Comparison of ENCODE assay signal across 23 cellular contexts in genomic region chr1:31625180-31625514, GRCh38. TPM values are rescaled to one million over a fixed set of nuclear protein-coding genes. Genes with fewer than 3 reads are reported as not detected.
DNase-seq lines count a peak whose midpoint lies in the region; ATAC-seq and TF ChIP-seq lines count a peak whose summit lies in the region.
"Had no signal": no experiment of that assay in that cellular context is flagged by ENCODE, and none has a peak within 500 bp of the region (broad histone marks: within the 10 kb centered on the region; RNA-seq: fewer than 3 reads in every experiment).

No MANE protein-coding gene starts in this region.

- DNase-seq in SK-N-SH = no peak
- peak; percentile 12 for DNase-seq in H7
- DNase-seq in coronary artery (ENCODE audit: low spot score) = peak; percentile 71
- DNase-seq in sciatic nerve (ENCODE audit: low spot score) = no peak
- no peak for DNase-seq in pons (ENCODE audit: low spot score)
- no peak for DNase-seq in lower lobe of right lung
- DNase-seq in putamen (ENCODE audit: low spot score) = no peak
- DNase-seq: BE2C; CD8-positive, alpha-beta T cell; DMS79 treated with DMSO at 0.1 percent for 48 hours; GOT3; Karpas-422; NCI-H1105 treated with DMSO at 0.1 percent for 48 hours; NCI-H1694 treated with DMSO at 0.1 percent for 48 hours; NCI-H2107; NCI-H2227 treated with DMSO at 0.1 percent for 48 hours; NCI-H524; SHP77 had no signal

- H3K4me3 ChIP-seq in SK-N-SH (ENCODE audit: low read depth in 2 of 2, low read length in 1 of 2) (no peak overlapping the region), H7 (ENCODE audit: insufficient read depth, low read depth, low read length) (no peak overlapping the region), coronary artery (no peak overlapping the region), lower lobe of right lung (no peak overlapping the region)
- H3K4me3 ChIP-seq: MG63 had no signal

- no CpG with 5 or more reads among the region's 4 CpGs for WGBS in SK-N-SH (ENCODE audit: low lambda C conversion rate)

- no peak overlapping the region for H3K27ac ChIP-seq in SK-N-SH (ENCODE audit: low read depth in 2 of 2, low read length in 1 of 2)
- peak overlapping the region; percentile 74 to 96 for H3K27ac ChIP-seq in coronary artery
- no peak overlapping the region for H3K27ac ChIP-seq in lower lobe of right lung
- H3K27ac ChIP-seq: 22Rv1 had no signal

- no peaks in the 10 kb centered on the region for H3K9me3 ChIP-seq in SK-N-SH
- no peaks in the 10 kb centered on the region for H3K9me3 ChIP-seq in lower lobe of right lung
- H3K9me3 ChIP-seq: BE2C, MG63 had no signal

- H2AFZ ChIP-seq in SK-N-SH (ENCODE audit: low read depth) = no peak overlapping the region

- TF ChIP-seq CTCF in SK-N-SH (IDR thresholded peaks at IDR 0.05) (no peak), coronary artery (IDR thresholded peaks at IDR 0.05) (no peak), lower lobe of right lung (IDR thresholded peaks at IDR 0.05) (no peak)

- intact Hi-C loops in sciatic nerve (cut with DNase I) = no loop called here
- intact Hi-C loops in lower lobe of right lung (cut with DNase I) = no loop called here

- POLR2A ChIA-PET in SK-N-SH (lab: Yijun Ruan, JAX) = no interaction called here

- no peak for ATAC-seq in SK-N-SH treated with all-trans-retinoic acid at 6 μM for 48 hours
- peak; percentile 3 for ATAC-seq in sciatic nerve
- ATAC-seq in lower lobe of right lung = no peak
- ATAC-seq: CD8-positive, alpha-beta T cell; Panc1 had no signal

- peak overlapping the region; percentile 27; the same call in 1 of the 2 replicates for H3K4me2 ChIP-seq in SK-N-SH

- no peak for TF ChIP-seq EP300 in SK-N-SH (IDR thresholded peaks at IDR 0.05; ENCODE audit: borderline replicate concordance in 1 of 2, low read depth in 1 of 2, low read length in 1 of 2)

- H3K36me3 ChIP-seq in SK-N-SH (replicated peaks in 1 of 2; ENCODE audit: control insufficient read depth in 1 of 2, insufficient read depth in 2 of 2, low read length in 1 of 2) (peaks cover 4 to 11% of the 10 kb centered on the region in 2 experiments), H7 (replicated peaks; ENCODE audit: control insufficient read depth, insufficient read depth, low read length) (peaks cover 4% of the 10 kb centered on the region), lower lobe of right lung (peaks cover 28% of the 10 kb centered on the region)
- H3K36me3 ChIP-seq: BE2C had no signal

- no peak for TF ChIP-seq RAD21 in SK-N-SH (IDR thresholded peaks at IDR 0.05; ENCODE audit: low read length)

- H3F3A ChIP-seq in SK-N-SH (replicated peaks; ENCODE audit: insufficient read depth) = no peaks in the 10 kb centered on the region

- H4K20me1 ChIP-seq in SK-N-SH (ENCODE audit: insufficient read depth) = 0 out of 2 replicates have a peak, but pooled peaks cover 4% of the 10 kb centered on the region

- CTCF ChIA-PET in SK-N-SH (lab: Yijun Ruan, JAX) = interaction anchor here (1.0 to 3.4 kb wide), 5 partner anchors 62 to 231 kb away, joined by 3 to 11 read pairs (median 3); no protein-coding TSS in a partner anchor

- H3K27me3 ChIP-seq in SK-N-SH (ENCODE audit: insufficient read depth) (no peaks in the 10 kb centered on the region), H7 (ENCODE audit: control insufficient read depth, insufficient read depth, low read length) (no peaks in the 10 kb centered on the region), lower lobe of right lung (ENCODE audit: low read depth) (no peaks in the 10 kb centered on the region)
- H3K27me3 ChIP-seq: BE2C, MG63 had no signal

- no peaks in the 10 kb centered on the region for H3K9me2 ChIP-seq in SK-N-SH

- peaks cover 5 to 53% of the 10 kb centered on the region in 2 experiments; a peak in 3 of 4 replicates for H3K4me1 ChIP-seq in SK-N-SH (ENCODE audit: control insufficient read depth in 1 of 2, insufficient read depth in 2 of 2, low read depth in 1 of 2, low read length in 1 of 2)
- H3K4me1 ChIP-seq in lower lobe of right lung = peaks cover 42% of the 10 kb centered on the region

- H3K9ac ChIP-seq in SK-N-SH = no peak overlapping the region

- no peaks in the 10 kb centered on the region for H3K79me2 ChIP-seq in SK-N-SH (ENCODE audit: insufficient read depth)

TF ChIP-seq in SK-N-SH, 30 proteins besides CTCF, POLR2A, EP300 and RAD21:
- TF ChIP-seq FOSL2 (IDR thresholded peaks at IDR 0.05; ENCODE audit: borderline replicate concordance, low read depth) (no peak), TEAD4 (IDR thresholded peaks at IDR 0.05; ENCODE audit: borderline replicate concordance, insufficient read depth) (no peak), USF2 (IDR thresholded peaks at IDR 0.05; ENCODE audit: borderline replicate concordance, low read depth, low read length) (no peak), RFX5 (IDR thresholded peaks at IDR 0.05; ENCODE audit: low read length) (no peak), TCF12 (IDR thresholded peaks at IDR 0.05) (no peak), FOXJ3 (CRISPR knock-in tag; IDR thresholded peaks at IDR 0.05) (no peak), YY1 (IDR thresholded peaks at IDR 0.05; ENCODE audit: low read depth) (no peak), RXRA (IDR thresholded peaks at IDR 0.05; ENCODE audit: borderline replicate concordance, low read depth) (no peak), PBX3 (IDR thresholded peaks at IDR 0.05) (no peak), CHD2 (IDR thresholded peaks at IDR 0.05; ENCODE audit: low read length, partially characterized antibody) (no peak)

TF ChIP-seq in SK-N-SH treated with all-trans-retinoic acid at 6 μM for 48 hours, 23 proteins besides CTCF, POLR2A, EP300 and RAD21:
- TF ChIP-seq SNAI2 (CRISPR knock-in tag; IDR thresholded peaks at IDR 0.05) = no peak
- no peak for TF ChIP-seq TOX (CRISPR knock-in tag; IDR thresholded peaks at IDR 0.05; ENCODE audit: borderline replicate concordance)
- TF ChIP-seq OSR1 (CRISPR knock-in tag; IDR thresholded peaks at IDR 0.05) = no peak
- TF ChIP-seq ZNF8 (CRISPR knock-in tag; IDR thresholded peaks at IDR 0.05) = no peak
- TF ChIP-seq ZNF70 (CRISPR knock-in tag; IDR thresholded peaks at IDR 0.05) = no peak
- TF ChIP-seq BACH2 (CRISPR knock-in tag; IDR thresholded peaks at IDR 0.05; ENCODE audit: borderline replicate concordance) = no peak
- TF ChIP-seq ZFP3 (CRISPR knock-in tag; IDR thresholded peaks at IDR 0.05) = no peak
- no peak for TF ChIP-seq TSHZ2 (CRISPR knock-in tag; IDR thresholded peaks at IDR 0.05)
TF ChIP-seq in SK-N-SH treated with all-trans-retinoic acid at 6 μM for 48 hours: peak in this region for 0.

RNA-seq across cellular contexts. Expression of gene HCRTR1, which starts 7.7 kb away (rescaled TPM):
- polyA plus RNA-seq in SK-N-SH (2012; rRNA removed) = 0.03 TPM in 1 of 2 replicates, not detected in the other
- 0.05 TPM in 1 of 2 replicates, not detected in the other for polyA plus RNA-seq in SK-N-SH (2012; cell fraction: cytosol; rRNA removed)
- polyA plus RNA-seq in SK-N-SH (2012; cell fraction: nucleus; rRNA removed) = 0.06 TPM in 1 of 2 replicates, not detected in the other
- total RNA-seq in H7 (2014; rRNA removed; shearing (Covaris generic)) = not detected in 2 replicates
- total RNA-seq in sciatic nerve = 0.31 TPM
- not detected for total RNA-seq in lower lobe of right lung
- total RNA-seq: CD8-positive, alpha-beta T cell; HFFc6 had no signal

RNA-seq across cellular contexts. Expression of gene PEF1, which starts 19.5 kb away (rescaled TPM):
- polyA plus RNA-seq in SK-N-SH (2012; rRNA removed) = 51.9 and 63.4 TPM in 2 replicates
- polyA plus RNA-seq in SK-N-SH (2012; cell fraction: cytosol; rRNA removed) = 37.2 and 46.8 TPM in 2 replicates
- 54.1 and 56.9 TPM in 2 replicates for polyA plus RNA-seq in SK-N-SH (2012; cell fraction: nucleus; rRNA removed)
- 95.7 and 129 TPM in 2 replicates for total RNA-seq in H7 (2014; rRNA removed; shearing (Covaris generic))
- 56.7 TPM for total RNA-seq in sciatic nerve
- total RNA-seq in lower lobe of right lung = 61.6 TPM

RNA-seq across cellular contexts. Expression of gene TINAGL1, which starts 48.8 kb away (rescaled TPM):
- 0.23 TPM in 1 of 2 replicates, not detected in the other for polyA plus RNA-seq in SK-N-SH (2012; rRNA removed)
- 0.01 and 0.03 TPM in 2 replicates for polyA plus RNA-seq in SK-N-SH (2012; cell fraction: cytosol; rRNA removed)
- 0.07 and 0.10 TPM in 2 replicates for polyA plus RNA-seq in SK-N-SH (2012; cell fraction: nucleus; rRNA removed)
- total RNA-seq in H7 (2014; rRNA removed; shearing (Covaris generic)) = 11.5 and 14.2 TPM in 2 replicates
- total RNA-seq in sciatic nerve = 91.9 TPM
- 64.5 TPM for total RNA-seq in lower lobe of right lung
- total RNA-seq: CD8-positive, alpha-beta T cell had no signal

Comparison
In these comparisons a context has a peak if more than half of its experiments do, and no peak if none do; other contexts are left out.
1. DNase-seq: peak in H7 (single experiment) and coronary artery (single experiment); none in SK-N-SH (single experiment), sciatic nerve (single experiment), pons (single experiment), lower lobe of right lung (single experiment) and putamen (single experiment).
2. H3K27ac ChIP-seq: peak in coronary artery (2 of 2); none in SK-N-SH (0 of 2) and lower lobe of right lung (single experiment).